In genomic region chr2:179749210-179749609, GRCh38 we compare ENCODE assay signal across 16 cellular contexts.
DNase-seq lines count a peak whose midpoint lies in the region; ATAC-seq and TF ChIP-seq lines count a peak whose summit lies in the region.
"Had no signal": no experiment of that assay in that cellular context is flagged by ENCODE, and none has a peak within 500 bp of the region (broad histone marks: within the 10 kb centered on the region; RNA-seq: fewer than 3 reads in every experiment).

No MANE protein-coding gene starts in this region.

- no peaks in the 10 kb centered on the region for H3K9me2 ChIP-seq in PC-9 (ENCODE audit: insufficient read depth)

- TF ChIP-seq CTCF in RWPE2 (IDR thresholded peaks at IDR 0.05; ENCODE audit: poor library complexity, severe bottlenecking) (no peak), fibroblast of the aortic adventitia (IDR thresholded peaks at IDR 0.05; ENCODE audit: insufficient read depth, low read length) (no peak), GM13977 (IDR thresholded peaks at IDR 0.05; ENCODE audit: extremely low read depth, insufficient read depth, missing control alignments) (no peak), PC-9 (conservative IDR thresholded peaks at IDR 0.05) (no peak)

- no peaks in the 10 kb centered on the region for H3K4me1 Mint-ChIP-seq in stimulated activated naive CD8-positive, alpha-beta T cell treated with anti-CD3 and anti-CD28 coated beads, Interleukin-15, amount 100 ng/mL, for 72 hours
- no peaks in the 10 kb centered on the region for H3K4me1 Mint-ChIP-seq in CD8-positive, alpha-beta memory T cell
- H3K4me1 Mint-ChIP-seq in T-helper 2 cell treated with Interferon-gamma antibody and Interleukin-4, amounts not matched to agents 5 μg/mL and 100 μg/mL, for 36 hours (ENCODE audit: low read depth), result no peaks in the 10 kb centered on the region

- H3K9me3 ChIP-seq in RWPE2 (ENCODE audit: severe bottlenecking) (no peaks in the 10 kb centered on the region), PC-9 (ENCODE audit: insufficient read depth, low read depth) (no peaks in the 10 kb centered on the region)
- no peaks in the 10 kb centered on the region for H3K9me3 ChIP-seq in CD8-positive, alpha-beta memory T cell (ENCODE audit: low read length)
- H3K9me3 ChIP-seq: esophagus squamous epithelium, pancreas had no signal

- CTCF ChIA-PET in PC-9 (lab: Charles Lee), result interaction anchor here (1.1 kb wide), 1 partner anchor 954 kb away, joined by 3 read pairs; no protein-coding TSS in a partner anchor
- CTCF ChIA-PET in CD8-positive, alpha-beta memory T cell (lab: Charles Lee), result interaction anchor here (1.0 kb wide), 1 partner anchor 13 kb away, joined by 3 read pairs; no protein-coding TSS in a partner anchor

- DNase-seq in stimulated activated naive CD8-positive, alpha-beta T cell treated with anti-CD3 and anti-CD28 coated beads, Interleukin-15, amount 100 ng/mL, for 72 hours, result no peak
- no peak for DNase-seq in stimulated activated naive CD8-positive, alpha-beta T cell treated with anti-CD3 and anti-CD28 coated beads, Interleukin-15, Interleukin-2, amounts not matched to agents 100 U/mL and 50 U/mL, for 24 hours
- no peak for DNase-seq in RWPE2 (ENCODE audit: low spot score)
- DNase-seq in fibroblast of the aortic adventitia (ENCODE audit: low read depth), result peak; percentile 70
- DNase-seq in GM13977 (ENCODE audit: low spot score), result no peak
- no peak for DNase-seq in PC-9
- no peak for DNase-seq in CD8-positive, alpha-beta memory T cell
- no peak for DNase-seq in T-helper 2 cell treated with Interferon-gamma antibody and Interleukin-4, amounts not matched to agents 5 μg/mL and 100 μg/mL, for 36 hours (ENCODE audit: low spot score)
- DNase-seq: activated CD4-positive, alpha-beta T cell treated with anti-CD3 and anti-CD28 coated beads, Interleukin-2, amount 50 U/mL, for 4 hours; amniotic stem cell; dermis blood vessel endothelial cell; esophagus squamous epithelium; NCI-H146; NCI-H748 treated with DMSO at 0.1 percent for 48 hours; pancreas; T1000 had no signal

- H3K4me1 ChIP-seq in RWPE2 (ENCODE audit: insufficient read depth, poor library complexity, severe bottlenecking) (no peaks in the 10 kb centered on the region), PC-9 (replicated peaks; ENCODE audit: insufficient read depth) (no peaks in the 10 kb centered on the region)
- no peaks in the 10 kb centered on the region for H3K4me1 ChIP-seq in CD8-positive, alpha-beta memory T cell (ENCODE audit: insufficient read depth, low read length)
- H3K4me1 ChIP-seq: esophagus squamous epithelium, pancreas had no signal

- no peaks in the 10 kb centered on the region for H3K36me3 ChIP-seq in RWPE2 (ENCODE audit: low read depth)
- no peaks in the 10 kb centered on the region for H3K36me3 ChIP-seq in PC-9 (ENCODE audit: low read depth)
- no peaks in the 10 kb centered on the region for H3K36me3 ChIP-seq in CD8-positive, alpha-beta memory T cell (ENCODE audit: insufficient read depth, low read length)
- H3K36me3 ChIP-seq: esophagus squamous epithelium, pancreas had no signal

- H3K4me3 ChIP-seq in RWPE2 (ENCODE audit: severe bottlenecking), result no peak overlapping the region
- no peak overlapping the region for H3K4me3 ChIP-seq in fibroblast of the aortic adventitia (ENCODE audit: low read depth, low read length)
- no peak overlapping the region for H3K4me3 ChIP-seq in PC-9
- no peak overlapping the region for H3K4me3 ChIP-seq in CD8-positive, alpha-beta memory T cell (ENCODE audit: low read length)
- H3K4me3 ChIP-seq: esophagus squamous epithelium, pancreas had no signal

- intact Hi-C loops in PC-9 (cut with micrococcal nuclease; ENCODE audit: unreplicated experiment), result loop anchor here (1.0 kb wide), 1 partner anchor 135 kb away; no protein-coding TSS in a partner anchor

- H3K27me3 ChIP-seq in RWPE2 (ENCODE audit: insufficient read depth, poor library complexity, severe bottlenecking), result no peaks in the 10 kb centered on the region
- H3K27me3 ChIP-seq in PC-9 (ENCODE audit: insufficient read depth, low read depth), result no peaks in the 10 kb centered on the region
- no peaks in the 10 kb centered on the region for H3K27me3 ChIP-seq in CD8-positive, alpha-beta memory T cell (ENCODE audit: insufficient read depth, low read length, poor library complexity, severe bottlenecking)
- H3K27me3 ChIP-seq: esophagus squamous epithelium, pancreas had no signal

- POLR2A ChIA-PET in PC-9 (lab: Charles Lee; ENCODE audit: unreplicated experiment), result interaction anchor here (0.6 to 0.7 kb wide), 4 partner anchors 136 to 460 kb away, joined by 3 to 7 read pairs (median 4); no protein-coding TSS in a partner anchor
- POLR2A ChIA-PET in CD8-positive, alpha-beta memory T cell (lab: Charles Lee), result no interaction called here

- no peaks in the 10 kb centered on the region for H3K27me3 Mint-ChIP-seq in stimulated activated naive CD8-positive, alpha-beta T cell treated with anti-CD3 and anti-CD28 coated beads, Interleukin-15, amount 100 ng/mL, for 72 hours
- H3K27me3 Mint-ChIP-seq in CD8-positive, alpha-beta memory T cell, result no peaks in the 10 kb centered on the region
- H3K27me3 Mint-ChIP-seq in T-helper 2 cell treated with Interferon-gamma antibody and Interleukin-4, amounts not matched to agents 5 μg/mL and 100 μg/mL, for 36 hours (ENCODE audit: low read depth), result peaks cover 6% of the 10 kb centered on the region

- H3K27ac ChIP-seq in RWPE2 (ENCODE audit: poor library complexity, severe bottlenecking), result no peak overlapping the region
- no peak overlapping the region for H3K27ac ChIP-seq in PC-9
- no peak overlapping the region for H3K27ac ChIP-seq in CD8-positive, alpha-beta memory T cell (ENCODE audit: low read depth, low read length)
- H3K27ac ChIP-seq: esophagus squamous epithelium, pancreas had no signal

- no peak overlapping the region for H3K4me3 Mint-ChIP-seq in stimulated activated naive CD8-positive, alpha-beta T cell treated with anti-CD3 and anti-CD28 coated beads, Interleukin-15, amount 100 ng/mL, for 72 hours
- H3K4me3 Mint-ChIP-seq in CD8-positive, alpha-beta memory T cell, result no peak overlapping the region
- no peak overlapping the region for H3K4me3 Mint-ChIP-seq in T-helper 2 cell treated with Interferon-gamma antibody and Interleukin-4, amounts not matched to agents 5 μg/mL and 100 μg/mL, for 36 hours

- no peaks in the 10 kb centered on the region for H3K79me2 ChIP-seq in PC-9 (ENCODE audit: low read depth)

- no peak overlapping the region for H3K27ac Mint-ChIP-seq in stimulated activated naive CD8-positive, alpha-beta T cell treated with anti-CD3 and anti-CD28 coated beads, Interleukin-15, amount 100 ng/mL, for 72 hours
- H3K27ac Mint-ChIP-seq in CD8-positive, alpha-beta memory T cell, result no peak overlapping the region
- no peak overlapping the region for H3K27ac Mint-ChIP-seq in T-helper 2 cell treated with Interferon-gamma antibody and Interleukin-4, amounts not matched to agents 5 μg/mL and 100 μg/mL, for 36 hours

- no TSS peak for BruUV-seq in PC-9 (replicated peaks; lab: Mats Ljungman, UMichigan)

- no peaks in the 10 kb centered on the region for H3K9me3 Mint-ChIP-seq in stimulated activated naive CD8-positive, alpha-beta T cell treated with anti-CD3 and anti-CD28 coated beads, Interleukin-15, amount 100 ng/mL, for 72 hours
- no peaks in the 10 kb centered on the region for H3K9me3 Mint-ChIP-seq in CD8-positive, alpha-beta memory T cell
- no peaks in the 10 kb centered on the region for H3K9me3 Mint-ChIP-seq in T-helper 2 cell treated with Interferon-gamma antibody and Interleukin-4, amounts not matched to agents 5 μg/mL and 100 μg/mL, for 36 hours

- peak; percentile 28 for ATAC-seq in stimulated activated naive CD8-positive, alpha-beta T cell treated with anti-CD3 and anti-CD28 coated beads, Interleukin-15, amount 100 ng/mL, for 72 hours
- no peak for ATAC-seq in stimulated activated naive CD8-positive, alpha-beta T cell treated with anti-CD3 and anti-CD28 coated beads, Interleukin-15, Interleukin-2, amounts not matched to agents 100 U/mL and 50 U/mL, for 24 hours
- peak; percentile 64; the same call in 2 of the 3 replicates for ATAC-seq in RWPE2 (ENCODE audit: low read depth)
- ATAC-seq: pancreas had no signal

- no peaks in the 10 kb centered on the region for H3F3A ChIP-seq in PC-9 (ENCODE audit: insufficient read depth, low read depth)

- no peak overlapping the region for H2AFZ ChIP-seq in PC-9

- no peaks in the 10 kb centered on the region for H4K20me1 ChIP-seq in PC-9 (ENCODE audit: insufficient read depth)

- no peak overlapping the region for H3K4me2 ChIP-seq in PC-9

- no peaks in the 10 kb centered on the region for H3K36me3 Mint-ChIP-seq in CD8-positive, alpha-beta memory T cell
- no peaks in the 10 kb centered on the region for H3K36me3 Mint-ChIP-seq in T-helper 2 cell treated with Interferon-gamma antibody and Interleukin-4, amounts not matched to agents 5 μg/mL and 100 μg/mL, for 36 hours (ENCODE audit: low read depth)

- in situ Hi-C loops in GM13977 (cut with MboI; ENCODE audit: low pct_unique_long_range_greater_than_20kb, low sequenced_read_pairs, unreplicated experiment), result loop anchor here (25.0 kb wide), 1 partner anchor 337 kb away; no protein-coding TSS in a partner anchor
